ENCODE assay signal across 8 cellular contexts in the genomic region with DNA sequence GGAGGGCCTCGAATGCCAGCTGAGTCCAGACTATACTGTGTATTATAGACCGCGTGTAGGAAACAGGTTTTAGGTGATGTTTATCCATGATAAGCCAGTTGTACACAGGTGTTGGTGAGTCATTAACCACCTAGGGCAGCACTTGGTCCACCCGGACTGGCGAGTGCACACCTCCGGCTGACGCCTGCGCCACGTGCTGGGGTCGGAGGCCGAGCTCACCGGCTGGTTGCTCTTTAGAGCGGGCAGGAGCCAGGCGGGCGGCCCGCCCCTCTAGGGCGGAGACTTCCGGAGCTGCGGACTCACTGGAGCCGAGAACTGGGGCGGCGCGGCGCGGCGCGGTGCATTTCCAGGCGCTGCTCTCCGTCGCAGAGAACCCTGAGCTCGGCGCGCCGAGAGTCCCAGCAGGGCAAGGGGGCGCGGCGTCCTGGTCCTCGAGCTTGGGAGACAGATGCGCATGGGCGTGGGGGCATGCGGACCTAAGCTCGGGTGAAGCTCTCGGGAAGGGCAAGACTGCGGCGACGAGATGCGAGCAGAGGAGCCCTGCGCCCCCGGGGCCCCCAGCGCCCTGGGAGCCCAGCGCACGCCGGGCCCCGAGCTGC. TPM values are rescaled to one million over a fixed set of nuclear protein-coding genes. Genes with fewer than 3 reads are reported as not detected.
DNase-seq lines count a peak whose midpoint lies in the region; ATAC-seq and TF ChIP-seq lines count a peak whose summit lies in the region.

A gene with protein sequence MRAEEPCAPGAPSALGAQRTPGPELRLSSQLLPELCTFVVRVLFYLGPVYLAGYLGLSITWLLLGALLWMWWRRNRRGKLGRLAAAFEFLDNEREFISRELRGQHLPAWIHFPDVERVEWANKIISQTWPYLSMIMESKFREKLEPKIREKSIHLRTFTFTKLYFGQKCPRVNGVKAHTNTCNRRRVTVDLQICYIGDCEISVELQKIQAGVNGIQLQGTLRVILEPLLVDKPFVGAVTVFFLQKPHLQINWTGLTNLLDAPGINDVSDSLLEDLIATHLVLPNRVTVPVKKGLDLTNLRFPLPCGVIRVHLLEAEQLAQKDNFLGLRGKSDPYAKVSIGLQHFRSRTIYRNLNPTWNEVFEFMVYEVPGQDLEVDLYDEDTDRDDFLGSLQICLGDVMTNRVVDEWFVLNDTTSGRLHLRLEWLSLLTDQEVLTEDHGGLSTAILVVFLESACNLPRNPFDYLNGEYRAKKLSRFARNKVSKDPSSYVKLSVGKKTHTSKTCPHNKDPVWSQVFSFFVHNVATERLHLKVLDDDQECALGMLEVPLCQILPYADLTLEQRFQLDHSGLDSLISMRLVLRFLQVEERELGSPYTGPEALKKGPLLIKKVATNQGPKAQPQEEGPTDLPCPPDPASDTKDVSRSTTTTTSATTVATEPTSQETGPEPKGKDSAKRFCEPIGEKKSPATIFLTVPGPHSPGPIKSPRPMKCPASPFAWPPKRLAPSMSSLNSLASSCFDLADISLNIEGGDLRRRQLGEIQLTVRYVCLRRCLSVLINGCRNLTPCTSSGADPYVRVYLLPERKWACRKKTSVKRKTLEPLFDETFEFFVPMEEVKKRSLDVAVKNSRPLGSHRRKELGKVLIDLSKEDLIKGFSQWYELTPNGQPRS (plus strand): TSS at position 341 of the 599 bp plus-strand sequence. CDS start 183 bp downstream, at position 524.

- H3K27ac Mint-ChIP-seq in activated B cell treated with CpG ODN at 0.5 μM for 24 hours, result no peak within 1 kb of the TSS

- ATAC-seq in activated B cell treated with CpG ODN at 0.5 μM for 24 hours (ENCODE audit: low read depth) (no peak), HG02852 (IDR thresholded peaks at IDR 0.05; ENCODE audit: unreplicated experiment) (no peak)

- no peaks in the 10 kb centered on the region for H3K9me3 ChIP-seq in liver (ENCODE audit: control insufficient read depth in 4 of 4, low read length in 3 of 4)

- H3K36me3 Mint-ChIP-seq in activated B cell treated with CpG ODN at 0.5 μM for 24 hours (ENCODE audit: low read depth), result no peaks in the 10 kb centered on the region

- no peaks in the 10 kb centered on the region for H3K36me3 ChIP-seq in liver (ENCODE audit: control insufficient read depth in 4 of 4, insufficient read depth in 3 of 4, low read depth in 1 of 4, low read length in 3 of 4)

- no peak for TF ChIP-seq RAD21 in liver (IDR thresholded peaks at IDR 0.05)

- peak within 1 kb of the TSS; percentile 31 to 81 (median 68) for H3K4me3 ChIP-seq in dorsolateral prefrontal cortex
- H3K4me3 ChIP-seq in liver (ENCODE audit: low read depth in 1 of 3, low read length in 3 of 3), result peak within 1 kb of the TSS; percentile 47 to 55 (median 50)

- H3K27ac ChIP-seq in dorsolateral prefrontal cortex, result peak within 1 kb of the TSS in 7 of 59 donors; percentile 1 to 67 (median 43)
- H3K27ac ChIP-seq in liver (ENCODE audit: low read depth in 1 of 2, low read length in 2 of 2), result no peak within 1 kb of the TSS

- peaks cover 16% of the 10 kb centered on the region for H3K4me1 Mint-ChIP-seq in activated B cell treated with CpG ODN at 0.5 μM for 24 hours

- POLR2A ChIA-PET in activated B cell treated with CpG ODN at 0.5 μM for 24 hours (lab: Charles Lee), result no interaction called here

- CTCF ChIA-PET in activated B cell treated with CpG ODN at 0.5 μM for 24 hours (lab: Charles Lee), result no interaction called here

- peak; percentile 64 for DNase-seq in G401 (ENCODE audit: low spot score)
- DNase-seq in NCI-H1105 (lab: John Stamatoyannopoulos, UW), result peak; percentile 78
- no peak for DNase-seq in activated B cell treated with CpG ODN at 0.5 μM for 24 hours
- DNase-seq in dorsolateral prefrontal cortex, result peak; percentile 39 to 82 (median 67)
- peak in 3 of 4 experiments; percentile 7 to 63 (median 36) for DNase-seq in stimulated activated CD4-positive, alpha-beta T cell treated with anti-CD3 and anti-CD28 coated beads, Interleukin-1b, Interleukin-23, amount 100 ng/mL, for 24 hours (ENCODE audit: low read depth in 4 of 4, low spot score in 1 of 4)
- DNase-seq in GM19240 (ENCODE audit: insufficient read length, low spot score), result no peak

- in situ Hi-C loops in G401 (cut with HindIII; ENCODE audit: low sequenced_read_pairs), result no loop called here

- intact Hi-C loops in activated B cell treated with CpG ODN at 0.5 μM for 24 hours (cut with micrococcal nuclease) (no loop called here), dorsolateral prefrontal cortex (cut with DNase I) (no loop called here)

- peaks cover 8 to 20% (median 14%) of the 10 kb centered on the region in 4 donors for H3K4me1 ChIP-seq in liver (ENCODE audit: control insufficient read depth in 4 of 4, insufficient read depth in 4 of 4, low read length in 3 of 4)

- H3K27me3 ChIP-seq in dorsolateral prefrontal cortex, result peaks cover 0 to 17% (median 0%) of the 10 kb centered on the region in 45 donors
- peaks cover 0 to 4% (median 2%) of the 10 kb centered on the region in 4 donors for H3K27me3 ChIP-seq in liver (ENCODE audit: control insufficient read depth in 4 of 4, insufficient read depth in 4 of 4, low read length in 3 of 4)

- 1% methylated on average over 54 of the region's 54 CpGs for WGBS in liver

- H3K9ac ChIP-seq in liver (ENCODE audit: low read depth in 1 of 2, low read length in 2 of 2), result no peak within 1 kb of the TSS

- H3K9me3 Mint-ChIP-seq in activated B cell treated with CpG ODN at 0.5 μM for 24 hours, result no peaks in the 10 kb centered on the region

- peak within 1 kb of the TSS; percentile 44 for H3K4me3 Mint-ChIP-seq in activated B cell treated with CpG ODN at 0.5 μM for 24 hours

- TF ChIP-seq CTCF in activated B cell treated with CpG ODN at 0.5 μM for 24 hours (IDR thresholded peaks at IDR 0.05) (no peak), dorsolateral prefrontal cortex (IDR thresholded peaks at IDR 0.05 in 54 of 56, conservative IDR thresholded peaks at IDR 0.05 in 2 of 56; ENCODE audit: low read depth in 1 of 56, partially characterized antibody in 56 of 56) (peak in 1 of 56 donors; percentile 9), liver (IDR thresholded peaks at IDR 0.05; ENCODE audit: low read depth, low read length, missing input control) (no peak)

- H3K27me3 Mint-ChIP-seq in activated B cell treated with CpG ODN at 0.5 μM for 24 hours, result peaks cover 47% of the 10 kb centered on the region

TF ChIP-seq in liver, 16 proteins besides CTCF, POLR2A, EP300 and RAD21 (continues in another document):
- TF ChIP-seq TAF1 (conservative IDR thresholded peaks at IDR 0.05) (no peak), EGR1 (IDR thresholded peaks at IDR 0.05; ENCODE audit: low read depth in 2 of 2) (no peak), FOXA1 (IDR thresholded peaks at IDR 0.05) (no peak), JUND (IDR thresholded peaks at IDR 0.05) (peak in 1 of 2 donors; percentile 52), HNF4A (conservative IDR thresholded peaks at IDR 0.05) (peak; percentile 19 to 37), RXRA (IDR thresholded peaks at IDR 0.05) (peak in 1 of 2 donors; percentile 31), YY1 (IDR thresholded peaks at IDR 0.05) (peak; percentile 12), SP1 (IDR thresholded peaks at IDR 0.05) (peak; percentile 21), NR2F2 (IDR thresholded peaks at IDR 0.05) (no peak), GABPA (IDR thresholded peaks at IDR 0.05 in 1 of 2, conservative IDR thresholded peaks at IDR 0.05 in 1 of 2) (peak in 1 of 2 donors; percentile 37), FOXA2 (IDR thresholded peaks at IDR 0.05) (no peak)
- TF ChIP-seq, protein P1, sequence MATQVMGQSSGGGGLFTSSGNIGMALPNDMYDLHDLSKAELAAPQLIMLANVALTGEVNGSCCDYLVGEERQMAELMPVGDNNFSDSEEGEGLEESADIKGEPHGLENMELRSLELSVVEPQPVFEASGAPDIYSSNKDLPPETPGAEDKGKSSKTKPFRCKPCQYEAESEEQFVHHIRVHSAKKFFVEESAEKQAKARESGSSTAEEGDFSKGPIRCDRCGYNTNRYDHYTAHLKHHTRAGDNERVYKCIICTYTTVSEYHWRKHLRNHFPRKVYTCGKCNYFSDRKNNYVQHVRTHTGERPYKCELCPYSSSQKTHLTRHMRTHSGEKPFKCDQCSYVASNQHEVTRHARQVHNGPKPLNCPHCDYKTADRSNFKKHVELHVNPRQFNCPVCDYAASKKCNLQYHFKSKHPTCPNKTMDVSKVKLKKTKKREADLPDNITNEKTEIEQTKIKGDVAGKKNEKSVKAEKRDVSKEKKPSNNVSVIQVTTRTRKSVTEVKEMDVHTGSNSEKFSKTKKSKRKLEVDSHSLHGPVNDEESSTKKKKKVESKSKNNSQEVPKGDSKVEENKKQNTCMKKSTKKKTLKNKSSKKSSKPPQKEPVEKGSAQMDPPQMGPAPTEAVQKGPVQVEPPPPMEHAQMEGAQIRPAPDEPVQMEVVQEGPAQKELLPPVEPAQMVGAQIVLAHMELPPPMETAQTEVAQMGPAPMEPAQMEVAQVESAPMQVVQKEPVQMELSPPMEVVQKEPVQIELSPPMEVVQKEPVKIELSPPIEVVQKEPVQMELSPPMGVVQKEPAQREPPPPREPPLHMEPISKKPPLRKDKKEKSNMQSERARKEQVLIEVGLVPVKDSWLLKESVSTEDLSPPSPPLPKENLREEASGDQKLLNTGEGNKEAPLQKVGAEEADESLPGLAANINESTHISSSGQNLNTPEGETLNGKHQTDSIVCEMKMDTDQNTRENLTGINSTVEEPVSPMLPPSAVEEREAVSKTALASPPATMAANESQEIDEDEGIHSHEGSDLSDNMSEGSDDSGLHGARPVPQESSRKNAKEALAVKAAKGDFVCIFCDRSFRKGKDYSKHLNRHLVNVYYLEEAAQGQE (IDR thresholded peaks at IDR 0.05), result no peak
- TF ChIP-seq, protein P2, sequence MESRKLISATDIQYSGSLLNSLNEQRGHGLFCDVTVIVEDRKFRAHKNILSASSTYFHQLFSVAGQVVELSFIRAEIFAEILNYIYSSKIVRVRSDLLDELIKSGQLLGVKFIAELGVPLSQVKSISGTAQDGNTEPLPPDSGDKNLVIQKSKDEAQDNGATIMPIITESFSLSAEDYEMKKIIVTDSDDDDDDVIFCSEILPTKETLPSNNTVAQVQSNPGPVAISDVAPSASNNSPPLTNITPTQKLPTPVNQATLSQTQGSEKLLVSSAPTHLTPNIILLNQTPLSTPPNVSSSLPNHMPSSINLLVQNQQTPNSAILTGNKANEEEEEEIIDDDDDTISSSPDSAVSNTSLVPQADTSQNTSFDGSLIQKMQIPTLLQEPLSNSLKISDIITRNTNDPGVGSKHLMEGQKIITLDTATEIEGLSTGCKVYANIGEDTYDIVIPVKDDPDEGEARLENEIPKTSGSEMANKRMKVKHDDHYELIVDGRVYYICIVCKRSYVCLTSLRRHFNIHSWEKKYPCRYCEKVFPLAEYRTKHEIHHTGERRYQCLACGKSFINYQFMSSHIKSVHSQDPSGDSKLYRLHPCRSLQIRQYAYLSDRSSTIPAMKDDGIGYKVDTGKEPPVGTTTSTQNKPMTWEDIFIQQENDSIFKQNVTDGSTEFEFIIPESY (IDR thresholded peaks at IDR 0.05), result no peak

RNA-seq across cellular contexts. Expression of the gene that starts here (rescaled TPM):
- total RNA-seq in G401 (2014; rRNA removed; shearing (Covaris generic)), result not detected in 2 replicates
- total RNA-seq in activated B cell treated with CpG ODN at 0.5 μM for 24 hours (not detected in 2 replicates), dorsolateral prefrontal cortex (10 to 100 TPM in 119 of 120 experiments, 1 to 10 TPM in 1; 9.6 to 48.4 (median 21.3) TPM), liver (under 1 TPM; under 0.01 to 0.05 TPM)
- under 1 TPM; 0.06 to 0.07 TPM for polyA plus RNA-seq in liver

Comparison
In these comparisons a context has a peak if more than half of its experiments do, and no peak if none do; other contexts are left out.
1. RNA of the gene that starts here (total RNA-seq): 9.6 to 48.4 TPM in dorsolateral prefrontal cortex; under 0.01 to 0.05 TPM in liver, not detected in G401 and not detected in activated B cell treated with CpG ODN at 0.5 μM for 24 hours; every median in the first group is over 10 times any median in the second.
2. Peak in DNase-seq in G401; RNA of the gene not detected or under 1 TPM.
3. DNase-seq: peak in NCI-H1105 (single experiment), dorsolateral prefrontal cortex (10 of 10) and stimulated activated CD4-positive, alpha-beta T cell treated with anti-CD3 and anti-CD28 coated beads, Interleukin-1b, Interleukin-23, amount 100 ng/mL, for 24 hours (3 of 4); none in activated B cell treated with CpG ODN at 0.5 μM for 24 hours (single experiment) and GM19240 (single experiment).